16 cellular contexts compared by ENCODE assay signal in genomic region chr1:199157494-199157893, GRCh38.
A peak's percentile ranks its signal among the peaks of the same experiment; 100 is the strongest.
DNase-seq lines count a peak whose midpoint lies in the region; ATAC-seq, FAIRE-seq and TF ChIP-seq lines count a peak whose summit lies in the region.
"Had no signal": no experiment of that assay in that cellular context is flagged by ENCODE, and none has a peak within 500 bp of the region (broad histone marks: within the 10 kb centered on the region; RNA-seq: fewer than 3 reads in every experiment).

No MANE protein-coding gene starts in this region.

- peaks cover 31% of the 10 kb centered on the region for H3K36me3 ChIP-seq in SK-N-MC (ENCODE audit: insufficient read depth, low read length)
- H3K36me3 ChIP-seq: brain microvascular endothelial cell had no signal

- no peak for FAIRE-seq in H54 (lab: Jason Lieb, UNC)
- FAIRE-seq: endothelial cell of umbilical vein had no signal

- peak; percentile 64 for ATAC-seq in GM18907 (IDR thresholded peaks at IDR 0.05; ENCODE audit: unreplicated experiment)
- peak; percentile 39 for ATAC-seq in HG03196 (IDR thresholded peaks at IDR 0.05; ENCODE audit: unreplicated experiment)
- ATAC-seq in HG03457 (IDR thresholded peaks at IDR 0.05; ENCODE audit: unreplicated experiment) = no peak
- ATAC-seq: activated CD4-positive, CD25-positive, alpha-beta regulatory T cell treated with anti-CD3 and anti-CD28 coated beads, Interleukin-2, amount 50 U/mL, for 24 hours had no signal

- no peaks in the 10 kb centered on the region for H3K9me3 ChIP-seq in SK-N-MC (ENCODE audit: low read depth, low read length)

- H3K4me1 Mint-ChIP-seq in progenitor cell of endocrine pancreas (ENCODE audit: low read depth) = no peaks in the 10 kb centered on the region
- H3K4me1 Mint-ChIP-seq: CD14-positive monocyte had no signal

- no peak overlapping the region for H3K4me3 ChIP-seq in SK-N-MC

- no peak overlapping the region for H3K9ac ChIP-seq in SK-N-MC (ENCODE audit: insufficient read length)

- H3K36me3 Mint-ChIP-seq in progenitor cell of endocrine pancreas (ENCODE audit: insufficient read depth) = no peaks in the 10 kb centered on the region
- H3K36me3 Mint-ChIP-seq: CD14-positive monocyte had no signal

- H3K27me3 Mint-ChIP-seq in progenitor cell of endocrine pancreas = peaks cover 2% of the 10 kb centered on the region

- DNase-seq in SK-N-MC (ENCODE audit: low read depth, low spot score) = no peak
- peak; percentile 98 for DNase-seq in kidney tubule cell (ENCODE audit: low spot score)
- no peak for DNase-seq in H54 (ENCODE audit: insufficient read length, low spot score)
- no peak for DNase-seq in progenitor cell of endocrine pancreas (ENCODE audit: low spot score, unreplicated experiment)
- DNase-seq in HCEC 1CT = no peak
- DNase-seq: brain microvascular endothelial cell; HFFc6; NCI-H1092 treated with DMSO at 0.1 percent for 48 hours; stimulated activated CD4-positive, alpha-beta T cell treated with anti-CD3 and anti-CD28 coated beads, Interleukin-4, amount 100 ng/mL, for 4 hours had no signal

- no peak for TF ChIP-seq POLR2A in H54 (IDR thresholded peaks at IDR 0.05; ENCODE audit: low read depth, low read length)

- H3K9me3 Mint-ChIP-seq in progenitor cell of endocrine pancreas (ENCODE audit: low read depth) = no peaks in the 10 kb centered on the region
- H3K9me3 Mint-ChIP-seq: HFFc6 had no signal

- TF ChIP-seq CTCF in progenitor cell of endocrine pancreas (IDR thresholded peaks at IDR 0.05; ENCODE audit: unreplicated experiment) = no peak

- H3K27ac Mint-ChIP-seq in progenitor cell of endocrine pancreas = no peak overlapping the region
- H3K27ac Mint-ChIP-seq: CD14-positive monocyte; HFFc6; stimulated activated naive CD8-positive, alpha-beta T cell treated with anti-CD3 and anti-CD28 coated beads, Interleukin-15, Interleukin-2, amounts not matched to agents 100 ng/mL and 50 ng/mL, for 24 hours had no signal

- no peak overlapping the region for H3K4me3 Mint-ChIP-seq in progenitor cell of endocrine pancreas (ENCODE audit: low read depth)
- H3K4me3 Mint-ChIP-seq: CD14-positive monocyte; HFFc6; stimulated activated naive CD8-positive, alpha-beta T cell treated with anti-CD3 and anti-CD28 coated beads, Interleukin-15, Interleukin-2, amounts not matched to agents 100 ng/mL and 50 ng/mL, for 24 hours had no signal

- peak overlapping the region; percentile 100 for H3K27ac ChIP-seq in SK-N-MC
- H3K27ac ChIP-seq: brain microvascular endothelial cell had no signal
